ENCODE assay signal across 1 cellular context in the genomic region with DNA sequence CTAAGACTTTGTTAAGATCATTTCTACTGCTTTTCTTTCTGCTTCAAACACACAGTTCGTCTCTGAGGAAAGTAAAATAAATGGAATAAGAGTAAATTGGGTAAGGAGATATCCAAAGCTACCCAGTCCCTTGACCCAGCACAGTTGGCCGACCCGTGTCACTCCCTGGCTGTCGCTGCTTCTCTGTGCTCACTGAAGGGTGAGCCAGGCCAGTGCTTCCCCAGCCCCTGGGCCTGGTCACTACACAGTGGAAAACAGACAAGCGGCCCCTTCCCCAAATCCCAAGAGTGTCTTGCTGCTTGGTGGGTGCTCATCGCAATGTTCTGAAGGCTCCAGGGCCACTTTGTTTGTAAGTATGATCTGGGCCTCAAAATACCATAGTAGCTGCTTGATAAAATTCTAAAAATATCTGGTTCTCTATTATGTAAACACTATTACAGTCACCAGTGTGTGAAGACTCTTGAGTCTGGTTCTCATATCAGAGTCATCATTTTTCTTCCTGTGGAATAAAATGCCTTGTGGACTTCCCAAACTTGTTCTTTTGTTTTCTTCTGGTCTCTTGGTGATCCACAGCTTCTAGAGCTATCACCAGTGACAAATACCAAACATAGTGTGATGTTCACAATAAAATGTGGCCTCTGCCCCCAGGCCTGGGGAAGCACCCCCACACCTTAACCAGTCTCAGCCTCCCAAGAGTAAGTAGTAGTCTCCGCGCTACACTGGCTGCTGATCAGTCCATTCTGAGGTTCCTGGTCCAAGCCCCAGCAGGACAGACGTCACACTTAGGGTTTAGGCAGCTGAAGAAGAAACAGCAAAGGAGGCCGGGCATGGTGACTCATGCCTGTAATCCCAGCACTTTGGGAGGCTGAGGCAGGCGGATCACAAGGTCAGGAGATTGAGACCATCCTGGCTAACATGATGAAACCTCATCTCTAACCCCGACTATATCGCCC.
TF ChIP-seq lines count a peak whose summit lies in the region.

No MANE protein-coding gene starts in this region.

TF ChIP-seq in GM23338, 12 proteins besides CTCF, POLR2A, EP300 and RAD21 (continued from another document):
- TF ChIP-seq, protein P1, sequence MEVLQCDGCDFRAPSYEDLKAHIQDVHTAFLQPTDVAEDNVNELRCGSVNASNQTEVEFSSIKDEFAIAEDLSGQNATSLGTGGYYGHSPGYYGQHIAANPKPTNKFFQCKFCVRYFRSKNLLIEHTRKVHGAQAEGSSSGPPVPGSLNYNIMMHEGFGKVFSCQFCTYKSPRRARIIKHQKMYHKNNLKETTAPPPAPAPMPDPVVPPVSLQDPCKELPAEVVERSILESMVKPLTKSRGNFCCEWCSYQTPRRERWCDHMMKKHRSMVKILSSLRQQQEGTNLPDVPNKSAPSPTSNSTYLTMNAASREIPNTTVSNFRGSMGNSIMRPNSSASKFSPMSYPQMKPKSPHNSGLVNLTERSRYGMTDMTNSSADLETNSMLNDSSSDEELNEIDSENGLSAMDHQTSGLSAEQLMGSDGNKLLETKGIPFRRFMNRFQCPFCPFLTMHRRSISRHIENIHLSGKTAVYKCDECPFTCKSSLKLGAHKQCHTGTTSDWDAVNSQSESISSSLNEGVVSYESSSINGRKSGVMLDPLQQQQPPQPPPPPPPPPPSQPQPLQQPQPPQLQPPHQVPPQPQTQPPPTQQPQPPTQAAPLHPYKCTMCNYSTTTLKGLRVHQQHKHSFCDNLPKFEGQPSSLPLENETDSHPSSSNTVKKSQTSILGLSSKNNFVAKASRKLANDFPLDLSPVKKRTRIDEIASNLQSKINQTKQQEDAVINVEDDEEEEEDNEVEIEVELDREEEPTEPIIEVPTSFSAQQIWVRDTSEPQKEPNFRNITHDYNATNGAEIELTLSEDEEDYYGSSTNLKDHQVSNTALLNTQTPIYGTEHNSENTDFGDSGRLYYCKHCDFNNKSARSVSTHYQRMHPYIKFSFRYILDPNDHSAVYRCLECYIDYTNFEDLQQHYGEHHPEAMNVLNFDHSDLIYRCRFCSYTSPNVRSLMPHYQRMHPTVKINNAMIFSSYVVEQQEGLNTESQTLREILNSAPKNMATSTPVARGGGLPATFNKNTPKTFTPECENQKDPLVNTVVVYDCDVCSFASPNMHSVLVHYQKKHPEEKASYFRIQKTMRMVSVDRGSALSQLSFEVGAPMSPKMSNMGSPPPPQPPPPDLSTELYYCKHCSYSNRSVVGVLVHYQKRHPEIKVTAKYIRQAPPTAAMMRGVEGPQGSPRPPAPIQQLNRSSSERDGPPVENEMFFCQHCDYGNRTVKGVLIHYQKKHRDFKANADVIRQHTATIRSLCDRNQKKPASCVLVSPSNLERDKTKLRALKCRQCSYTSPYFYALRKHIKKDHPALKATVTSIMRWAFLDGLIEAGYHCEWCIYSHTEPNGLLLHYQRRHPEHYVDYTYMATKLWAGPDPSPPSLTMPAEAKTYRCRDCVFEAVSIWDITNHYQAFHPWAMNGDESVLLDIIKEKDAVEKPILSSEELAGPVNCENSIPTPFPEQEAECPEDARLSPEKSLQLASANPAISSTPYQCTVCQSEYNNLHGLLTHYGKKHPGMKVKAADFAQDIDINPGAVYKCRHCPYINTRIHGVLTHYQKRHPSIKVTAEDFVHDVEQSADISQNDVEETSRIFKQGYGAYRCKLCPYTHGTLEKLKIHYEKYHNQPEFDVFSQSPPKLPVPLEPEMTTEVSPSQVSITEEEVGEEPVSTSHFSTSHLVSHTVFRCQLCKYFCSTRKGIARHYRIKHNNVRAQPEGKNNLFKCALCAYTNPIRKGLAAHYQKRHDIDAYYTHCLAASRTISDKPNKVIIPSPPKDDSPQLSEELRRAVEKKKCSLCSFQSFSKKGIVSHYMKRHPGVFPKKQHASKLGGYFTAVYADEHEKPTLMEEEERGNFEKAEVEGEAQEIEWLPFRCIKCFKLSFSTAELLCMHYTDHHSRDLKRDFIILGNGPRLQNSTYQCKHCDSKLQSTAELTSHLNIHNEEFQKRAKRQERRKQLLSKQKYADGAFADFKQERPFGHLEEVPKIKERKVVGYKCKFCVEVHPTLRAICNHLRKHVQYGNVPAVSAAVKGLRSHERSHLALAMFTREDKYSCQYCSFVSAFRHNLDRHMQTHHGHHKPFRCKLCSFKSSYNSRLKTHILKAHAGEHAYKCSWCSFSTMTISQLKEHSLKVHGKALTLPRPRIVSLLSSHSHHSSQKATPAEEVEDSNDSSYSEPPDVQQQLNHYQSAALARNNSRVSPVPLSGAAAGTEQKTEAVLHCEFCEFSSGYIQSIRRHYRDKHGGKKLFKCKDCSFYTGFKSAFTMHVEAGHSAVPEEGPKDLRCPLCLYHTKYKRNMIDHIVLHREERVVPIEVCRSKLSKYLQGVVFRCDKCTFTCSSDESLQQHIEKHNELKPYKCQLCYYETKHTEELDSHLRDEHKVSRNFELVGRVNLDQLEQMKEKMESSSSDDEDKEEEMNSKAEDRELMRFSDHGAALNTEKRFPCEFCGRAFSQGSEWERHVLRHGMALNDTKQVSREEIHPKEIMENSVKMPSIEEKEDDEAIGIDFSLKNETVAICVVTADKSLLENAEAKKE (CRISPR knock-in tag; IDR thresholded peaks at IDR 0.05), result no peak
TF ChIP-seq in GM23338: peak in this region for 0.
